1 cellular context compared by ENCODE assay signal in the genomic region with DNA sequence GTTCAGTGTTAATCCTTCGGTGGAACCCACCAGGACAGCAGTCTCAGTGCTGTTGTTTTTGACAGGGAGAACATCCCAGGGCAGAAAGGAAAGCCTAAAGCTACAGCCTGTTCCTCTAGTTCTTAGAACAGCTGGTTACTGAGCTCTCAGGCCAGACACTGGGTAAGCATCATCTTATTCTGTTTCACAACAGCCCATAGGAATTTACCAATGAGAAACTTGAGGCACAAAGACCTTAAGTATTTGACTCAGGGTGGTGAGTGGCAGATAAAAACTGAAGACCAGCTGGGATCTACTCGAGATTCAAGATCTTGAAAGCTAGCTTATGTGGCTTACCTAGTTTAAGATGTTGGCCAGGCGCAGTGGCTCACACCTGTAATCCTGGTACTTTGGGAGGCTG.
TF ChIP-seq lines count a peak whose summit lies in the region.

No MANE protein-coding gene starts in this region.

TF ChIP-seq in K562, 482 proteins besides CTCF, POLR2A, EP300 and RAD21:
- TF ChIP-seq NCOR1 (IDR thresholded peaks at IDR 0.05) (no peak), STAT5A (IDR thresholded peaks at IDR 0.05; ENCODE audit: borderline replicate concordance, low read length) (no peak), TOE1 (IDR thresholded peaks at IDR 0.05; ENCODE audit: borderline replicate concordance) (no peak), TOE1 (CRISPR knock-in tag; IDR thresholded peaks at IDR 0.05; ENCODE audit: borderline replicate concordance, low read depth) (no peak), ATF7 (IDR thresholded peaks at IDR 0.05) (no peak), MCM3 (IDR thresholded peaks at IDR 0.05) (no peak), MYC (IDR thresholded peaks at IDR 0.05; ENCODE audit: low read depth, low read length) (no peak), MYC (CRISPR knock-in tag; IDR thresholded peaks at IDR 0.05; ENCODE audit: borderline replicate concordance, low read depth) (no peak), HNRNPH1 (optimal IDR thresholded peaks at IDR 0.05; ENCODE audit: low read depth, low read length) (no peak), ZNF354B (CRISPR knock-in tag; IDR thresholded peaks at IDR 0.05) (no peak), PCBP1 (IDR thresholded peaks at IDR 0.05; ENCODE audit: low read depth, low read length, poor library complexity, severe bottlenecking) (no peak)
- TF ChIP-seq, protein P1, sequence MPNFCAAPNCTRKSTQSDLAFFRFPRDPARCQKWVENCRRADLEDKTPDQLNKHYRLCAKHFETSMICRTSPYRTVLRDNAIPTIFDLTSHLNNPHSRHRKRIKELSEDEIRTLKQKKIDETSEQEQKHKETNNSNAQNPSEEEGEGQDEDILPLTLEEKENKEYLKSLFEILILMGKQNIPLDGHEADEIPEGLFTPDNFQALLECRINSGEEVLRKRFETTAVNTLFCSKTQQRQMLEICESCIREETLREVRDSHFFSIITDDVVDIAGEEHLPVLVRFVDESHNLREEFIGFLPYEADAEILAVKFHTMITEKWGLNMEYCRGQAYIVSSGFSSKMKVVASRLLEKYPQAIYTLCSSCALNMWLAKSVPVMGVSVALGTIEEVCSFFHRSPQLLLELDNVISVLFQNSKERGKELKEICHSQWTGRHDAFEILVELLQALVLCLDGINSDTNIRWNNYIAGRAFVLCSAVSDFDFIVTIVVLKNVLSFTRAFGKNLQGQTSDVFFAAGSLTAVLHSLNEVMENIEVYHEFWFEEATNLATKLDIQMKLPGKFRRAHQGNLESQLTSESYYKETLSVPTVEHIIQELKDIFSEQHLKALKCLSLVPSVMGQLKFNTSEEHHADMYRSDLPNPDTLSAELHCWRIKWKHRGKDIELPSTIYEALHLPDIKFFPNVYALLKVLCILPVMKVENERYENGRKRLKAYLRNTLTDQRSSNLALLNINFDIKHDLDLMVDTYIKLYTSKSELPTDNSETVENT (CRISPR knock-in tag; IDR thresholded peaks at IDR 0.05): no peak
- TF ChIP-seq, protein P2, sequence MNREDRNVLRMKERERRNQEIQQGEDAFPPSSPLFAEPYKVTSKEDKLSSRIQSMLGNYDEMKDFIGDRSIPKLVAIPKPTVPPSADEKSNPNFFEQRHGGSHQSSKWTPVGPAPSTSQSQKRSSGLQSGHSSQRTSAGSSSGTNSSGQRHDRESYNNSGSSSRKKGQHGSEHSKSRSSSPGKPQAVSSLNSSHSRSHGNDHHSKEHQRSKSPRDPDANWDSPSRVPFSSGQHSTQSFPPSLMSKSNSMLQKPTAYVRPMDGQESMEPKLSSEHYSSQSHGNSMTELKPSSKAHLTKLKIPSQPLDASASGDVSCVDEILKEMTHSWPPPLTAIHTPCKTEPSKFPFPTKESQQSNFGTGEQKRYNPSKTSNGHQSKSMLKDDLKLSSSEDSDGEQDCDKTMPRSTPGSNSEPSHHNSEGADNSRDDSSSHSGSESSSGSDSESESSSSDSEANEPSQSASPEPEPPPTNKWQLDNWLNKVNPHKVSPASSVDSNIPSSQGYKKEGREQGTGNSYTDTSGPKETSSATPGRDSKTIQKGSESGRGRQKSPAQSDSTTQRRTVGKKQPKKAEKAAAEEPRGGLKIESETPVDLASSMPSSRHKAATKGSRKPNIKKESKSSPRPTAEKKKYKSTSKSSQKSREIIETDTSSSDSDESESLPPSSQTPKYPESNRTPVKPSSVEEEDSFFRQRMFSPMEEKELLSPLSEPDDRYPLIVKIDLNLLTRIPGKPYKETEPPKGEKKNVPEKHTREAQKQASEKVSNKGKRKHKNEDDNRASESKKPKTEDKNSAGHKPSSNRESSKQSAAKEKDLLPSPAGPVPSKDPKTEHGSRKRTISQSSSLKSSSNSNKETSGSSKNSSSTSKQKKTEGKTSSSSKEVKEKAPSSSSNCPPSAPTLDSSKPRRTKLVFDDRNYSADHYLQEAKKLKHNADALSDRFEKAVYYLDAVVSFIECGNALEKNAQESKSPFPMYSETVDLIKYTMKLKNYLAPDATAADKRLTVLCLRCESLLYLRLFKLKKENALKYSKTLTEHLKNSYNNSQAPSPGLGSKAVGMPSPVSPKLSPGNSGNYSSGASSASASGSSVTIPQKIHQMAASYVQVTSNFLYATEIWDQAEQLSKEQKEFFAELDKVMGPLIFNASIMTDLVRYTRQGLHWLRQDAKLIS (CRISPR knock-in tag; IDR thresholded peaks at IDR 0.05): no peak
TF ChIP-seq in K562: peak in this region for 0.
